In genomic region chr7:99499356-99499712, GRCh38 we compare ENCODE assay signal across 6 cellular contexts. TPM values are rescaled to one million over a fixed set of nuclear protein-coding genes. Genes with fewer than 3 reads are reported as not detected.
DNase-seq lines count a peak whose midpoint lies in the region; ATAC-seq lines count a peak whose summit lies in the region.

No MANE protein-coding gene starts in this region.

- no peak for ATAC-seq in stimulated activated naive CD8-positive, alpha-beta T cell treated with anti-CD3 and anti-CD28 coated beads, Interleukin-15, Interleukin-2, amounts not matched to agents 100 U/mL and 50 U/mL, for 24 hours
- peak; percentile 51 for ATAC-seq in activated T-helper 17 cell treated with anti-CD3 and anti-CD28 coated beads, Interleukin-2, amount 50 U/mL, for 72 hours (replicated peaks)
- ATAC-seq in memory B cell (ENCODE audit: low read depth) (peak; percentile 51), HG02938 (IDR thresholded peaks at IDR 0.05; ENCODE audit: unreplicated experiment) (no peak)

- H3K4me1 Mint-ChIP-seq in stimulated activated naive CD8-positive, alpha-beta T cell treated with anti-CD3 and anti-CD28 coated beads, Interleukin-15, Interleukin-2, amounts not matched to agents 100 ng/mL and 50 ng/mL, for 24 hours (ENCODE audit: low read depth) = peaks cover 31% of the 10 kb centered on the region
- peaks cover 8% of the 10 kb centered on the region for H3K4me1 Mint-ChIP-seq in activated T-helper 17 cell treated with anti-CD3 and anti-CD28 coated beads, Interleukin-2, amount 50 U/mL, for 72 hours
- H3K4me1 Mint-ChIP-seq in memory B cell = peaks cover 11% of the 10 kb centered on the region

- no peaks in the 10 kb centered on the region for H3K27me3 Mint-ChIP-seq in stimulated activated naive CD8-positive, alpha-beta T cell treated with anti-CD3 and anti-CD28 coated beads, Interleukin-15, Interleukin-2, amounts not matched to agents 100 ng/mL and 50 ng/mL, for 24 hours
- no peaks in the 10 kb centered on the region for H3K27me3 Mint-ChIP-seq in activated T-helper 17 cell treated with anti-CD3 and anti-CD28 coated beads, Interleukin-2, amount 50 U/mL, for 72 hours
- H3K27me3 Mint-ChIP-seq in memory B cell = no peaks in the 10 kb centered on the region

- peak overlapping the region; percentile 100 for H3K4me3 Mint-ChIP-seq in stimulated activated naive CD8-positive, alpha-beta T cell treated with anti-CD3 and anti-CD28 coated beads, Interleukin-15, Interleukin-2, amounts not matched to agents 100 ng/mL and 50 ng/mL, for 24 hours
- peak overlapping the region; percentile 92 for H3K4me3 Mint-ChIP-seq in activated T-helper 17 cell treated with anti-CD3 and anti-CD28 coated beads, Interleukin-2, amount 50 U/mL, for 72 hours
- peak overlapping the region; percentile 98 for H3K4me3 Mint-ChIP-seq in memory B cell

- H3K27ac Mint-ChIP-seq in stimulated activated naive CD8-positive, alpha-beta T cell treated with anti-CD3 and anti-CD28 coated beads, Interleukin-15, Interleukin-2, amounts not matched to agents 100 ng/mL and 50 ng/mL, for 24 hours = peak overlapping the region; percentile 99
- H3K27ac Mint-ChIP-seq in activated T-helper 17 cell treated with anti-CD3 and anti-CD28 coated beads, Interleukin-2, amount 50 U/mL, for 72 hours = peak overlapping the region; percentile 98
- peak overlapping the region; percentile 97 for H3K27ac Mint-ChIP-seq in memory B cell

- H3K36me3 Mint-ChIP-seq in stimulated activated naive CD8-positive, alpha-beta T cell treated with anti-CD3 and anti-CD28 coated beads, Interleukin-15, Interleukin-2, amounts not matched to agents 100 ng/mL and 50 ng/mL, for 24 hours (ENCODE audit: low read depth) = peaks cover 44% of the 10 kb centered on the region
- H3K36me3 Mint-ChIP-seq in activated T-helper 17 cell treated with anti-CD3 and anti-CD28 coated beads, Interleukin-2, amount 50 U/mL, for 72 hours (ENCODE audit: low read depth) = peaks cover 58% of the 10 kb centered on the region
- peaks cover 18% of the 10 kb centered on the region for H3K36me3 Mint-ChIP-seq in memory B cell

- no peak for DNase-seq in stimulated activated naive CD8-positive, alpha-beta T cell treated with anti-CD3 and anti-CD28 coated beads, Interleukin-15, Interleukin-2, amounts not matched to agents 100 U/mL and 50 U/mL, for 24 hours
- DNase-seq in memory B cell (ENCODE audit: low spot score in 2 of 2) (peak in 1 of 2 donors; percentile 18), NCI-H1694 treated with DMSO at 0.1 percent for 48 hours (lab: John Stamatoyannopoulos, UW) (no peak)

- H3K9me3 Mint-ChIP-seq in stimulated activated naive CD8-positive, alpha-beta T cell treated with anti-CD3 and anti-CD28 coated beads, Interleukin-15, Interleukin-2, amounts not matched to agents 100 ng/mL and 50 ng/mL, for 24 hours = peaks cover 6% of the 10 kb centered on the region
- H3K9me3 Mint-ChIP-seq in activated T-helper 17 cell treated with anti-CD3 and anti-CD28 coated beads, Interleukin-2, amount 50 U/mL, for 72 hours = no peaks in the 10 kb centered on the region
- H3K9me3 Mint-ChIP-seq in memory B cell = no peaks in the 10 kb centered on the region

RNA-seq across cellular contexts. Expression of gene ZNF394, which starts 0.7 kb away (rescaled TPM):
- 10 to 100 TPM; 28.9 to 36.5 TPM for total RNA-seq in activated T-helper 17 cell treated with anti-CD3 and anti-CD28 coated beads, Interleukin-2, amount 50 U/mL, for 72 hours

RNA-seq across cellular contexts. Expression of gene ZKSCAN5, which starts 5.1 kb away (rescaled TPM):
- 10 to 100 TPM; 11.5 to 12.2 TPM for total RNA-seq in activated T-helper 17 cell treated with anti-CD3 and anti-CD28 coated beads, Interleukin-2, amount 50 U/mL, for 72 hours

RNA-seq across cellular contexts. Expression of gene ZNF789, which starts 26.6 kb away (rescaled TPM):
- total RNA-seq in activated T-helper 17 cell treated with anti-CD3 and anti-CD28 coated beads, Interleukin-2, amount 50 U/mL, for 72 hours = 10 to 100 TPM; 32.0 to 46.7 TPM

RNA-seq across cellular contexts. Expression of gene ATP5MF, which starts 33.4 kb away (rescaled TPM):
- 100 to 1,000 TPM; 251 to 460 TPM for total RNA-seq in activated T-helper 17 cell treated with anti-CD3 and anti-CD28 coated beads, Interleukin-2, amount 50 U/mL, for 72 hours

RNA-seq across cellular contexts. Expression of gene FAM200A, which starts 52.6 kb away (rescaled TPM):
- 1 to 10 TPM; 2.7 to 5.5 TPM for total RNA-seq in activated T-helper 17 cell treated with anti-CD3 and anti-CD28 coated beads, Interleukin-2, amount 50 U/mL, for 72 hours

Comparison
In these comparisons a context has a peak if more than half of its experiments do, and no peak if none do; other contexts are left out.
1. ATAC-seq: peak in activated T-helper 17 cell treated with anti-CD3 and anti-CD28 coated beads, Interleukin-2, amount 50 U/mL, for 72 hours (single experiment) and memory B cell (single experiment); none in stimulated activated naive CD8-positive, alpha-beta T cell treated with anti-CD3 and anti-CD28 coated beads, Interleukin-15, Interleukin-2, amounts not matched to agents 100 U/mL and 50 U/mL, for 24 hours (single experiment) and HG02938 (single experiment).
2. Peak in every context shown above with its lines, with median percentiles within 50 percentile points of each other: H3K27ac Mint-ChIP-seq and H3K4me3 Mint-ChIP-seq.